Comparison of ENCODE assay signal across 17 cellular contexts in the genomic region with DNA sequence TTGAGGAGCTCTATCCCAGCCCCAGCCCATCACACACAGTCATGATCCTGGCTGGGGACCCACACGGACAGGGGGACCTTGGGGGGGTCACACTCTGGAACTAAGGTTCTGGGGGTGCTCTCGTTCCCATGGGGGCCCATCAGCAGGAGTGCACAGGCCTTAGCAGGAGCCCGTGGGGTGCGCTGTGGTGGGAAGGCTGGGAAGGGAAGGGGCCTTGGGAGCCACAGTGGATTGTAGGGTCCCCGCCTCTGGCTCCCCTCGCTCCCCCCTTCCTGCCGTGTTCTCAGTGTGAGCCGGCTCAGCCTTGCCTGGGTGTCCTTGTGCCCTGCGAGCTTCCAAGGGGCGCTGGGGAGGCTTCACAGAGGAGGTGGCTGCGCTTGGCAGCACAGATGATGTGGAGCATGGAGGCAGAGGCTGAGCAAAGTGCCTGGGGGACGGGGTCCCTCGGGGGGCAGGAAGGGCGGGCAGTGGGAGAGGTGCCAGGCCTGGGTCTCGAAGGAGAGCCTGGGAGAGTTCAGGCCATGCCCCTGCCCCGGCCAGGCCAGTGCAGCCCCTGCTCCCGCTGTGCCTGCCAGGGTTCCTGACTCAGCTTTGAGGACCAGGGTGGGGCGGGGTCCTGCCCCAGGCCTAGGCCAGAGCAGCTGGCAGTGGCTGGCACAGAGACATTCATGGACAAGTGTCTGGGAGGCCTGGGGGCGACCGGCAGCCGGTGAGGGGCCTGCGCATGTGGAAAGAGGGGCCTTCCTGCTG. TPM values are rescaled to one million over a fixed set of nuclear protein-coding genes. Genes with fewer than 3 reads are reported as not detected.
DNase-seq lines count a peak whose midpoint lies in the region; ATAC-seq and TF ChIP-seq lines count a peak whose summit lies in the region.
"Had no signal": no experiment of that assay in that cellular context is flagged by ENCODE, and none has a peak within 500 bp of the region (broad histone marks: within the 10 kb centered on the region; RNA-seq: fewer than 3 reads in every experiment).

No MANE protein-coding gene starts in this region.

- H3K9ac ChIP-seq in IMR-90 (ENCODE audit: low read depth, low read length): no peak overlapping the region
- no peak overlapping the region for H3K9ac ChIP-seq in endodermal cell (ENCODE audit: extremely low read depth, low read length, poor library complexity, severe bottlenecking)
- H3K9ac ChIP-seq in Karpas-422 (ENCODE audit: low read length): no peak overlapping the region

- H2AFZ ChIP-seq in ACC112 (ENCODE audit: low read length, unreplicated experiment) (no peak overlapping the region), IMR-90 (replicated peaks; ENCODE audit: low read length, poor library complexity) (peak overlapping the region; percentile 90), Karpas-422 (ENCODE audit: low read length) (no peak overlapping the region)
- H2AFZ ChIP-seq: GM23338 had no signal

- H3K9me3 ChIP-seq in IMR-90 (ENCODE audit: control insufficient read depth, insufficient read depth, low read length) (no peaks in the 10 kb centered on the region), endodermal cell (ENCODE audit: control insufficient read depth, low read length) (no peaks in the 10 kb centered on the region), Karpas-422 (ENCODE audit: low read length) (no peaks in the 10 kb centered on the region)
- H3K9me3 ChIP-seq: tibial artery had no signal

- no peak overlapping the region for H3K4me2 ChIP-seq in IMR-90 (ENCODE audit: low read depth, low read length)
- no peak overlapping the region for H3K4me2 ChIP-seq in Karpas-422 (ENCODE audit: low read depth, low read length, poor library complexity, severe bottlenecking)
- H3K4me2 ChIP-seq: GM23338 had no signal

- no peak overlapping the region; the same call in 1 of the 2 replicates for H3K14ac ChIP-seq in IMR-90 (replicated peaks; ENCODE audit: low read depth, low read length)

- H2AK9ac ChIP-seq in IMR-90 (replicated peaks; ENCODE audit: low read depth, low read length, poor library complexity): peak overlapping the region; percentile 99

- no peaks in the 10 kb centered on the region for H3K36me3 ChIP-seq in ACC112 (ENCODE audit: insufficient read depth, low read length)
- peaks cover 2% of the 10 kb centered on the region; the same call in 1 of the 2 replicates for H3K36me3 ChIP-seq in IMR-90 (ENCODE audit: control insufficient read depth, insufficient read depth, low read length)
- no peaks in the 10 kb centered on the region for H3K36me3 ChIP-seq in endodermal cell (ENCODE audit: control insufficient read depth, insufficient read depth, low read length)
- H3K36me3 ChIP-seq in Karpas-422 (ENCODE audit: insufficient read depth, low read length): no peaks in the 10 kb centered on the region

- peaks cover 2% of the 10 kb centered on the region for H3K36me3 Mint-ChIP-seq in endodermal cell (ENCODE audit: low read depth)
- no peaks in the 10 kb centered on the region for H3K36me3 Mint-ChIP-seq in neural crest cell (ENCODE audit: low read depth)
- H3K36me3 Mint-ChIP-seq: CD4-positive, CD25-positive, alpha-beta regulatory T cell had no signal

- peaks cover 11% of the 10 kb centered on the region for H3K4me1 ChIP-seq in ACC112 (ENCODE audit: control insufficient read depth, insufficient read depth, low read length, unreplicated experiment)
- peaks cover 11% of the 10 kb centered on the region for H3K4me1 ChIP-seq in IMR-90 (ENCODE audit: control insufficient read depth, insufficient read depth, low read length)
- H3K4me1 ChIP-seq in endodermal cell (ENCODE audit: control insufficient read depth, insufficient read depth, low read length): no peaks in the 10 kb centered on the region
- H3K4me1 ChIP-seq in Karpas-422 (ENCODE audit: low read length): no peaks in the 10 kb centered on the region

- H3K23ac ChIP-seq in IMR-90 (ENCODE audit: low read depth, low read length): 0 out of 2 replicates have a peak overlapping the region, but pooled peaks have one; percentile 86

- H3K9me2 ChIP-seq in Karpas-422 (replicated peaks; ENCODE audit: insufficient read depth, low read length): no peaks in the 10 kb centered on the region

- peak overlapping the region; percentile 92 for H4K91ac ChIP-seq in IMR-90 (ENCODE audit: insufficient read depth, low read depth, low read length)

- CTCF ChIA-PET in IMR-90 (lab: Yijun Ruan, JAX): interaction anchor here (0.9 kb wide), 1 partner anchor 90 kb away, joined by 3 read pairs; no protein-coding TSS in a partner anchor

- peak overlapping the region; percentile 17 for H4K5ac ChIP-seq in IMR-90 (ENCODE audit: low read depth, low read length)

- H4K8ac ChIP-seq in IMR-90 (ENCODE audit: low read depth in 2 of 2, low read length in 2 of 2): peak overlapping the region; percentile 85 to 96; a peak in 3 of 4 replicates

- H3K79me2 ChIP-seq in ACC112 (ENCODE audit: control insufficient read depth, insufficient read depth, low read length, unreplicated experiment): no peaks in the 10 kb centered on the region
- no peaks in the 10 kb centered on the region for H3K79me2 ChIP-seq in Karpas-422 (ENCODE audit: low read length)

- H3K4ac ChIP-seq in IMR-90 (ENCODE audit: low read depth, low read length): peak overlapping the region; percentile 97

- ATAC-seq in IMR-90 (ENCODE audit: low read depth): no peak; the same call in 1 of the 2 replicates
- no peak for ATAC-seq in GM18861 (IDR thresholded peaks at IDR 0.05; ENCODE audit: unreplicated experiment)

- no peak for TF ChIP-seq POLR2A in IMR-90 (IDR thresholded peaks at IDR 0.05; ENCODE audit: low read depth, low read length)

- H3K4me1 Mint-ChIP-seq in endodermal cell (peaks cover 4% of the 10 kb centered on the region), neural crest cell (peaks cover 10% of the 10 kb centered on the region)
- H3K4me1 Mint-ChIP-seq: CD4-positive, CD25-positive, alpha-beta regulatory T cell had no signal

- no peak for TF ChIP-seq RAD21 in IMR-90 (IDR thresholded peaks at IDR 0.05; ENCODE audit: low read length)

- no peaks in the 10 kb centered on the region for H3K27me3 Mint-ChIP-seq in endodermal cell (ENCODE audit: insufficient read depth)
- no peaks in the 10 kb centered on the region for H3K27me3 Mint-ChIP-seq in neural crest cell (ENCODE audit: low read depth)
- H3K27me3 Mint-ChIP-seq: CD4-positive, CD25-positive, alpha-beta regulatory T cell had no signal

- no peak overlapping the region for H3K18ac ChIP-seq in IMR-90 (ENCODE audit: low read depth, low read length)

- H3K27me3 ChIP-seq in ACC112 (ENCODE audit: insufficient read depth, low read length) (no peaks in the 10 kb centered on the region), IMR-90 (ENCODE audit: control insufficient read depth, insufficient read depth, low read length) (no peaks in the 10 kb centered on the region), endodermal cell (ENCODE audit: control insufficient read depth, insufficient read depth, low read length, poor library complexity, severe bottlenecking) (no peaks in the 10 kb centered on the region), Karpas-422 (ENCODE audit: low read length) (no peaks in the 10 kb centered on the region)
- H3K27me3 ChIP-seq: tibial artery had no signal

- H2BK15ac ChIP-seq in IMR-90 (ENCODE audit: low read depth, low read length): peak overlapping the region; percentile 50; the same call in 1 of the 3 replicates

- in situ Hi-C loops in IMR-90 (cut with MboI; ENCODE audit: low sequenced_read_pairs): no loop called here

- BruUV-seq in IMR-90 (replicated peaks; lab: Mats Ljungman, UMichigan): no TSS peak

- H3K79me1 ChIP-seq in IMR-90 (ENCODE audit: low read depth in 1 of 2, low read length in 2 of 2): no peaks in the 10 kb centered on the region

- no peak overlapping the region for H3K4me3 ChIP-seq in ACC112 (ENCODE audit: low read depth, low read length)
- H3K4me3 ChIP-seq in IMR-90 (ENCODE audit: insufficient read depth, low read depth, low read length): no peak overlapping the region
- no peak overlapping the region for H3K4me3 ChIP-seq in endodermal cell (ENCODE audit: low read length)
- H3K4me3 ChIP-seq in Karpas-422 (ENCODE audit: low read length): no peak overlapping the region
- H3K4me3 ChIP-seq: coronary artery, GM23338, tibial artery had no signal

- peak overlapping the region; percentile 79 for H2BK5ac ChIP-seq in IMR-90 (ENCODE audit: low read depth, low read length, poor library complexity, severe bottlenecking)

- H3K4me3 Mint-ChIP-seq in endodermal cell: no peak overlapping the region
- H3K4me3 Mint-ChIP-seq in neural crest cell: no peak overlapping the region
- H3K4me3 Mint-ChIP-seq: activated T-helper 1 cell treated with anti-CD3 and anti-CD28 coated beads, Interleukin-12 subunit alpha, Interleukin-12 subunit beta, Interleukin-2, Interleukin-4 antibody, amounts not matched to agents 30 ng/mL and 10 ng/mL and 1 ng/mL, durations not matched to agents 14 hours and 24 hours and 36 hours; CD4-positive, CD25-positive, alpha-beta regulatory T cell; GM23338; nephron progenitor cell had no signal

- H3K27ac Mint-ChIP-seq in endodermal cell: peak overlapping the region; percentile 52
- H3K27ac Mint-ChIP-seq in neural crest cell (ENCODE audit: unreplicated experiment): peak overlapping the region; percentile 81
- H3K27ac Mint-ChIP-seq: activated T-helper 1 cell treated with anti-CD3 and anti-CD28 coated beads, Interleukin-12 subunit alpha, Interleukin-12 subunit beta, Interleukin-2, Interleukin-4 antibody, amounts not matched to agents 30 ng/mL and 10 ng/mL and 1 ng/mL, durations not matched to agents 14 hours and 24 hours and 36 hours; GM23338; nephron progenitor cell had no signal

- no peak overlapping the region for H3K56ac ChIP-seq in IMR-90 (ENCODE audit: extremely low read depth, insufficient read depth, low read length)

- TF ChIP-seq CTCF in IMR-90 (conservative IDR thresholded peaks at IDR 0.05; ENCODE audit: low read depth, low read length) (no peak), endodermal cell (conservative IDR thresholded peaks at IDR 0.05) (no peak), neural crest cell (conservative IDR thresholded peaks at IDR 0.05) (no peak)

- whole genome bisulfite sequencing in IMR-90 (ENCODE audit: extremely low coverage in 2 of 2, insufficient read length in 1 of 2), 2 experiments: 91% methylated on average over 8 of the region's 22 CpGs; no CpG with 5 or more reads in 1 of the 2 experiments
- 90 to 93% methylated on average over 7 to 22 of the region's 22 CpGs for WGBS in endodermal cell (ENCODE audit: insufficient coverage in 1 of 2, insufficient read length in 1 of 2), 2 experiments

- H3K9me3 Mint-ChIP-seq in endodermal cell (no peaks in the 10 kb centered on the region), neural crest cell (no peaks in the 10 kb centered on the region)
- H3K9me3 Mint-ChIP-seq: activated T-helper 1 cell treated with anti-CD3 and anti-CD28 coated beads, Interleukin-12 subunit alpha, Interleukin-12 subunit beta, Interleukin-2, Interleukin-4 antibody, amounts not matched to agents 30 ng/mL and 10 ng/mL and 1 ng/mL, durations not matched to agents 14 hours and 24 hours and 36 hours; CD4-positive, CD25-positive, alpha-beta regulatory T cell; GM23338; nephron progenitor cell had no signal

- POLR2A ChIA-PET in IMR-90 (lab: Charles Lee; ENCODE audit: unreplicated experiment): no interaction called here

- H3K27ac ChIP-seq in ACC112 (ENCODE audit: low read depth, low read length): peak overlapping the region; percentile 8; the same call in 1 of the 2 replicates
- H3K27ac ChIP-seq in IMR-90 (ENCODE audit: insufficient read depth, low read length): peak overlapping the region; percentile 1; the same call in 1 of the 2 replicates
- no peak overlapping the region for H3K27ac ChIP-seq in endodermal cell (ENCODE audit: low read depth, low read length)
- no peak overlapping the region for H3K27ac ChIP-seq in Karpas-422 (ENCODE audit: low read length)
- H3K27ac ChIP-seq: coronary artery had no signal

- 0 out of 2 replicates have a peak, but pooled peaks cover 3% of the 10 kb centered on the region for H3K9me1 ChIP-seq in IMR-90 (ENCODE audit: insufficient read depth, low read length)

- H2AK5ac ChIP-seq in IMR-90 (ENCODE audit: low read depth, low read length): peak overlapping the region; percentile 94; the same call in 1 of the 2 replicates

- H4K20me1 ChIP-seq in IMR-90 (ENCODE audit: insufficient read depth, low read length) (no peaks in the 10 kb centered on the region; the same call in 1 of the 2 replicates), Karpas-422 (ENCODE audit: insufficient read depth, low read depth, low read length) (no peaks in the 10 kb centered on the region)

- H2BK120ac ChIP-seq in IMR-90 (ENCODE audit: low read depth, low read length): peak overlapping the region; percentile 80

- DNase-seq in IMR-90 (no peak), endodermal cell (no peak), neural crest cell (ENCODE audit: low read depth, low spot score) (no peak), Karpas-422 (no peak), NK-92 (lab: John Stamatoyannopoulos, UW; ENCODE audit: unreplicated experiment) (no peak)
- DNase-seq: activated CD4-positive, alpha-beta T cell treated with anti-CD3 and anti-CD28 coated beads, Interleukin-2, amount 50 U/mL, for 4 hours; NCI-H1048; nephron progenitor cell; stimulated activated CD4-positive, alpha-beta T cell treated with anti-CD3 and anti-CD28 coated beads, Interleukin-4, amount 100 ng/mL, for 1 hour had no signal

- intact Hi-C loops in IMR-90 (cut with micrococcal nuclease): loop anchor here (5.0 kb wide), 1 partner anchor 144 kb away; a partner anchor contains a TSS

- dilution Hi-C loops in IMR-90 (cut with HindIII; ENCODE audit: low sequenced_read_pairs, unreplicated experiment): no loop called here

- peak overlapping the region; percentile 57; the same call in 1 of the 2 replicates for H2BK20ac ChIP-seq in IMR-90 (ENCODE audit: low read depth, low read length)

RNA-seq across cellular contexts. Expression of a gene that starts 5.5 kb away (rescaled TPM):
- not detected in 2 replicates for total RNA-seq in IMR-90 (2012; rRNA removed)
- polyA plus RNA-seq in IMR-90 (2012; rRNA removed): 0.05 and 0.23 TPM in 2 replicates
- 0.10 TPM in 1 of 2 replicates, not detected in the other for polyA plus RNA-seq in IMR-90 (2012; cell fraction: cytosol; rRNA removed)
- polyA plus RNA-seq in IMR-90 (2012; cell fraction: nucleus; rRNA removed; ENCODE audit: low replicate concordance): 1.0 and 3.0 TPM in 2 replicates
- total RNA-seq in endodermal cell: under 1 TPM in 1 of 2 donors, not detected in 1; 0.46 TPM
- polyA plus RNA-seq in endodermal cell (2013, experiment 1 of 2): 0.93 TPM
- 0.50 TPM for polyA plus RNA-seq in endodermal cell (2013, experiment 2 of 2)
- 1.3 and 1.6 TPM in 2 replicates for total RNA-seq in neural crest cell
- not detected in 2 replicates for total RNA-seq in Karpas-422 (2014; rRNA removed; shearing (Covaris generic); ENCODE audit: low replicate concordance)
- total RNA-seq: activated T-helper 1 cell treated with anti-CD3 and anti-CD28 coated beads, Interleukin-12 subunit alpha, Interleukin-12 subunit beta, Interleukin-2, Interleukin-4 antibody, amounts not matched to agents 30 ng/mL and 10 ng/mL and 1 ng/mL, durations not matched to agents 14 hours and 24 hours and 36 hours; CD4-positive, CD25-positive, alpha-beta regulatory T cell had no signal
- polyA plus RNA-seq: fibroblast of lung, GM23338 had no signal

RNA-seq across cellular contexts. Expression of a gene that starts 26.9 kb away (rescaled TPM):
- not detected in 2 replicates for total RNA-seq in IMR-90 (2012; rRNA removed)
- not detected in 2 replicates for polyA plus RNA-seq in IMR-90 (2012; rRNA removed)
- 0.01 TPM in 1 of 2 replicates, not detected in the other for polyA plus RNA-seq in IMR-90 (2012; cell fraction: cytosol; rRNA removed)
- polyA plus RNA-seq in IMR-90 (2012; cell fraction: nucleus; rRNA removed; ENCODE audit: low replicate concordance): 0.10 and 0.12 TPM in 2 replicates
- total RNA-seq in endodermal cell: 1 to 10 TPM in 1 of 2 donors, under 1 TPM in 1; 0.38 to 1.3 TPM
- 0.46 TPM for polyA plus RNA-seq in endodermal cell (2013, experiment 1 of 2)
- 1.0 TPM for polyA plus RNA-seq in endodermal cell (2013, experiment 2 of 2)
- 0.16 TPM in 1 of 2 replicates, not detected in the other for total RNA-seq in neural crest cell
- 1.6 and 10.4 TPM in 2 replicates for total RNA-seq in Karpas-422 (2014; rRNA removed; shearing (Covaris generic); ENCODE audit: low replicate concordance)
- total RNA-seq: activated T-helper 1 cell treated with anti-CD3 and anti-CD28 coated beads, Interleukin-12 subunit alpha, Interleukin-12 subunit beta, Interleukin-2, Interleukin-4 antibody, amounts not matched to agents 30 ng/mL and 10 ng/mL and 1 ng/mL, durations not matched to agents 14 hours and 24 hours and 36 hours; CD4-positive, CD25-positive, alpha-beta regulatory T cell had no signal
- polyA plus RNA-seq: fibroblast of lung had no signal

Comparison
In these comparisons a context has a peak if more than half of its experiments do, and no peak if none do; other contexts are left out.
1. H3K27ac ChIP-seq: peak in ACC112 (single experiment) and IMR-90 (single experiment); none in endodermal cell (single experiment) and Karpas-422 (single experiment).